ENCODE assay signal across 18 cellular contexts in genomic region chr1:97898948-97899347, GRCh38.
"Had no signal": no experiment of that assay in that cellular context is flagged by ENCODE, and none has a peak within 500 bp of the region (broad histone marks: within the 10 kb centered on the region; RNA-seq: fewer than 3 reads in every experiment).

No MANE protein-coding gene starts in this region.

- H3K4me1 ChIP-seq: right atrium auricular region had no signal

- H3K9me3 Mint-ChIP-seq: natural killer cell had no signal

- DNase-seq: activated CD4-positive, alpha-beta T cell treated with anti-CD3 and anti-CD28 coated beads, Interleukin-2, amount 50 U/mL, for 1 hour; activated CD8-positive, alpha-beta memory T cell treated with anti-CD3 and anti-CD28 coated beads for 24 hours; activated naive CD4-positive, alpha-beta T cell; activated naive CD8-positive, alpha-beta T cell treated with anti-CD3 and anti-CD28 coated beads, Interleukin-2, amount 10 ng/mL, durations not matched to agents 7 days and 5 days; dermis blood vessel endothelial cell; effector memory CD8-positive, alpha-beta T cell; left lung; mesendoderm; natural killer cell; small intestine; stimulated activated CD4-positive, alpha-beta T cell treated with anti-CD3 and anti-CD28 coated beads, Interleukin-4, amount 100 ng/mL, for 24 hours; stimulated activated naive CD4-positive, alpha-beta T cell treated with Interleukin-2 at 50 U/mL for 16 hours; transverse colon had no signal

- H3K27me3 Mint-ChIP-seq: effector memory CD8-positive, alpha-beta T cell had no signal

- H3K4me3 Mint-ChIP-seq: activated naive CD8-positive, alpha-beta T cell treated with anti-CD3 and anti-CD28 coated beads, Interleukin-2, amount 10 ng/mL, durations not matched to agents 7 days and 5 days; activated T-helper 1 cell treated with anti-CD3 and anti-CD28 coated beads, Interleukin-12 subunit alpha, Interleukin-12 subunit beta, Interleukin-2, Interleukin-4 antibody, amounts not matched to agents 30 ng/mL and 10 ng/mL and 1 ng/mL, durations not matched to agents 14 hours and 24 hours and 36 hours; effector memory CD8-positive, alpha-beta T cell; natural killer cell had no signal

- FAIRE-seq: keratinocyte, small intestine had no signal

- H3K4me3 ChIP-seq: left lung, right atrium auricular region, transverse colon had no signal

- H3K36me3 ChIP-seq: right atrium auricular region, transverse colon had no signal

- H3K9me3 ChIP-seq: left lung, right atrium auricular region, transverse colon had no signal

- ATAC-seq: activated CD4-positive, CD25-positive, alpha-beta regulatory T cell treated with anti-CD3 and anti-CD28 coated beads, Interleukin-2, amount 50 U/mL, for 24 hours; effector memory CD8-positive, alpha-beta T cell; left lung; natural killer cell had no signal

- H3K36me3 Mint-ChIP-seq: natural killer cell had no signal

- H3K27ac Mint-ChIP-seq: activated naive CD8-positive, alpha-beta T cell treated with anti-CD3 and anti-CD28 coated beads, Interleukin-2, amount 10 ng/mL, durations not matched to agents 7 days and 5 days; activated T-helper 1 cell treated with anti-CD3 and anti-CD28 coated beads, Interleukin-12 subunit alpha, Interleukin-12 subunit beta, Interleukin-2, Interleukin-4 antibody, amounts not matched to agents 30 ng/mL and 10 ng/mL and 1 ng/mL, durations not matched to agents 14 hours and 24 hours and 36 hours; effector memory CD8-positive, alpha-beta T cell; natural killer cell had no signal

- H3K27me3 ChIP-seq: left lung, right atrium auricular region, transverse colon had no signal

- H3K27ac ChIP-seq: epithelial cell of prostate, right atrium auricular region, transverse colon had no signal
